In the genomic region with DNA sequence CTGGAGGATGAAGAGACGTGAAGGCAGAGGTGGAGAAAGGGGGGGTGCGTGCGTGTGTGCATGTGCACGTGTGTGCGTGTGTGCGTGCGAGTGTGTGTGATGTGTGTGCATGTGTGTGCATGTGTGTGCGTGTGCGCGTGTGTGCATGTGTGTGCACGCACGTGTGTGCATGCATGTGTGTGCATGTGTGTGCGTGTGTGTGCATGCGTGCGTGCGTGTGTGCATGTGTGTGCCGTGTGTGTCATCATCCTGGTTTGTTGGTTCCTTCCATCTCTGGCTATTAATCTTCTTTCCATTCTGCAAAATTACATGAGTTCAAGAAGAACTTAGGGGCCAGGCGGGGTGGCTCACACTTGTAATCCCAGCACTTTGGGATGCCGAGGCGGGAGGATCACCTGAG, we compare ENCODE assay signal across 2 cellular contexts.
TF ChIP-seq lines count a peak whose summit lies in the region.

No MANE protein-coding gene starts in this region.

TF ChIP-seq in GM12891, 5 proteins besides CTCF, POLR2A, EP300 and RAD21:
- no peak for TF ChIP-seq PAX5 (IDR thresholded peaks at IDR 0.05; ENCODE audit: insufficient read depth, low read length, severe bottlenecking)
- no peak for TF ChIP-seq SPI1 (IDR thresholded peaks at IDR 0.05; ENCODE audit: low read depth, low read length)
- no peak for TF ChIP-seq POLR2AphosphoS5 (IDR thresholded peaks at IDR 0.05; ENCODE audit: low read depth, low read length)
- no peak for TF ChIP-seq TAF1 (IDR thresholded peaks at IDR 0.05; ENCODE audit: low read depth, low read length)
- TF ChIP-seq POU2F2 (IDR thresholded peaks at IDR 0.05; ENCODE audit: low read depth, low read length): no peak
TF ChIP-seq in GM12891: peak in this region for 0.

TF ChIP-seq in H1, 55 proteins besides CTCF, POLR2A, EP300 and RAD21:
- no peak for TF ChIP-seq BRCA1 (IDR thresholded peaks at IDR 0.05; ENCODE audit: low read depth, low read length)
- TF ChIP-seq KDM4A (IDR thresholded peaks at IDR 0.05; ENCODE audit: low read depth, low read length, severe bottlenecking): no peak
